ENCODE assay signal across 1 cellular context in the genomic region with DNA sequence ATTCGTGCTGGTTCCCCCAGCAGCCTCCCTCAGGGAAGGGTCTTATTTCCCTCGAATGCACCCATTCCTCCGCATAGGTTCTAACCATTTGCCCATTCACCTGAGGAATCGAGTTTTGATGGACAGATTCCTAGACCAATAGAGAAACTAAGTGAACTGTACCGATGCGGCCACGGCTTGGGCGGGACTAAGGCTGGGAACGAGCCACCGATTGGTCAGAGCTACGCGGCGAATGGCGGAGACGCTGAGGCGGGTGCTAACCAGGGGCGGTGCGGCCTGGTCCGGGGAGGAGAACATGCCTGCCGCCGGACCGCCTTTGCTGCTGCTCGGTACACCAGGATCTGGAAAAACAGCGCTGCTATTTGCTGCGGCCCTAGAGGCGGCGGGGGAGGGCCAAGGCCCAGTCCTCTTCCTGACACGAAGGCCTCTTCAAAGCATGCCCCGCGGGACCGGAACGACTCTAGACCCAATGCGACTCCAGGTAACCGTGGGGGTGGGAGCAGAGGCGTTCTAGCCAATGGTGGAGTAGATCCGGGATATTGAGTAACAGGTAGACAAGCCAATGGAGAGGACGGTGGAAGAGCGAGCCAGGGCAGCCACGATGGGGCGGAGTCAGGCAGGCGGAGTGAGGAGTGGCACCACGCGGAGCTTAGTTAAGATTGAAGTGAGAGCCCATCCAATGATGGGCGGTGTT.
A peak's percentile ranks its signal among the peaks of the same experiment; 100 is the strongest.
TF ChIP-seq lines count a peak whose summit lies in the region.

A gene with protein sequence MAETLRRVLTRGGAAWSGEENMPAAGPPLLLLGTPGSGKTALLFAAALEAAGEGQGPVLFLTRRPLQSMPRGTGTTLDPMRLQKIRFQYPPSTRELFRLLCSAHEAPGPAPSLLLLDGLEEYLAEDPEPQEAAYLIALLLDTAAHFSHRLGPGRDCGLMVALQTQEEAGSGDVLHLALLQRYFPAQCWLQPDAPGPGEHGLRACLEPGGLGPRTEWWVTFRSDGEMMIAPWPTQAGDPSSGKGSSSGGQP (plus strand): TSS at position 218 of the 694 bp plus-strand sequence. CDS start 15 bp downstream, at position 233.

TF ChIP-seq in HepG2, 621 proteins besides CTCF, POLR2A, EP300 and RAD21 (continued from another document):
- TF ChIP-seq, protein P1, sequence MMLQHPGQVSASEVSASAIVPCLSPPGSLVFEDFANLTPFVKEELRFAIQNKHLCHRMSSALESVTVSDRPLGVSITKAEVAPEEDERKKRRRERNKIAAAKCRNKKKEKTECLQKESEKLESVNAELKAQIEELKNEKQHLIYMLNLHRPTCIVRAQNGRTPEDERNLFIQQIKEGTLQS (CRISPR knock-in tag; IDR thresholded peaks at IDR 0.05), result no peak
- TF ChIP-seq NRL (CRISPR knock-in tag; IDR thresholded peaks at IDR 0.05; ENCODE audit: borderline replicate concordance) (peak; percentile 96), ZSCAN9 (CRISPR knock-in tag; IDR thresholded peaks at IDR 0.05; ENCODE audit: borderline replicate concordance) (no peak; the same call in 1 of the 2 replicates), ZNF350 (CRISPR knock-in tag; IDR thresholded peaks at IDR 0.05; ENCODE audit: borderline replicate concordance, low read depth) (peak; percentile 33), XBP1 (CRISPR knock-in tag; IDR thresholded peaks at IDR 0.05) (no peak), ZFAT (CRISPR knock-in tag; conservative IDR thresholded peaks at IDR 0.05) (no peak), KAT2B (IDR thresholded peaks at IDR 0.05; ENCODE audit: borderline replicate concordance, low read depth, low read length) (no peak), HMG20B (CRISPR knock-in tag; conservative IDR thresholded peaks at IDR 0.05) (no peak), KMT2A (CRISPR knock-in tag; IDR thresholded peaks at IDR 0.05) (peak; percentile 29; the same call in 1 of the 2 replicates), ZNF724P (CRISPR knock-in tag; IDR thresholded peaks at IDR 0.05; ENCODE audit: borderline replicate concordance) (0 out of 2 replicates have a peak, but pooled peaks have one; percentile 54), IKZF1 (IDR thresholded peaks at IDR 0.05) (no peak), ZNF138 (CRISPR knock-in tag; IDR thresholded peaks at IDR 0.05; ENCODE audit: low read depth) (no peak), MYNN (CRISPR knock-in tag; IDR thresholded peaks at IDR 0.05; ENCODE audit: low read depth) (no peak; the same call in 1 of the 2 replicates), FIP1L1 (IDR thresholded peaks at IDR 0.05; ENCODE audit: borderline replicate concordance, insufficient read depth, low read depth, low read length) (no peak), ZNF510 (CRISPR knock-in tag; IDR thresholded peaks at IDR 0.05; ENCODE audit: low read depth) (no peak), ATAD3A (CRISPR knock-in tag; IDR thresholded peaks at IDR 0.05) (0 out of 2 replicates have a peak, but pooled peaks have one; percentile 29), TRIM24 (CRISPR knock-in tag; IDR thresholded peaks at IDR 0.05) (no peak), ZNF589 (CRISPR knock-in tag; conservative IDR thresholded peaks at IDR 0.05) (peak; percentile 64; the same call in 1 of the 2 replicates), ISL2 (CRISPR knock-in tag; IDR thresholded peaks at IDR 0.05) (no peak), SP5 (CRISPR knock-in tag; IDR thresholded peaks at IDR 0.05; ENCODE audit: borderline replicate concordance, low read depth) (peak; percentile 58; the same call in 1 of the 2 replicates), ZNF460 (CRISPR knock-in tag; IDR thresholded peaks at IDR 0.05; ENCODE audit: borderline replicate concordance) (no peak), MTF1 (CRISPR knock-in tag; IDR thresholded peaks at IDR 0.05) (no peak), ARHGAP35 (CRISPR knock-in tag; IDR thresholded peaks at IDR 0.05; ENCODE audit: borderline replicate concordance) (no peak), GZF1 (CRISPR knock-in tag; IDR thresholded peaks at IDR 0.05) (0 out of 2 replicates have a peak, but pooled peaks have one; percentile 37)
- TF ChIP-seq, protein P2, sequence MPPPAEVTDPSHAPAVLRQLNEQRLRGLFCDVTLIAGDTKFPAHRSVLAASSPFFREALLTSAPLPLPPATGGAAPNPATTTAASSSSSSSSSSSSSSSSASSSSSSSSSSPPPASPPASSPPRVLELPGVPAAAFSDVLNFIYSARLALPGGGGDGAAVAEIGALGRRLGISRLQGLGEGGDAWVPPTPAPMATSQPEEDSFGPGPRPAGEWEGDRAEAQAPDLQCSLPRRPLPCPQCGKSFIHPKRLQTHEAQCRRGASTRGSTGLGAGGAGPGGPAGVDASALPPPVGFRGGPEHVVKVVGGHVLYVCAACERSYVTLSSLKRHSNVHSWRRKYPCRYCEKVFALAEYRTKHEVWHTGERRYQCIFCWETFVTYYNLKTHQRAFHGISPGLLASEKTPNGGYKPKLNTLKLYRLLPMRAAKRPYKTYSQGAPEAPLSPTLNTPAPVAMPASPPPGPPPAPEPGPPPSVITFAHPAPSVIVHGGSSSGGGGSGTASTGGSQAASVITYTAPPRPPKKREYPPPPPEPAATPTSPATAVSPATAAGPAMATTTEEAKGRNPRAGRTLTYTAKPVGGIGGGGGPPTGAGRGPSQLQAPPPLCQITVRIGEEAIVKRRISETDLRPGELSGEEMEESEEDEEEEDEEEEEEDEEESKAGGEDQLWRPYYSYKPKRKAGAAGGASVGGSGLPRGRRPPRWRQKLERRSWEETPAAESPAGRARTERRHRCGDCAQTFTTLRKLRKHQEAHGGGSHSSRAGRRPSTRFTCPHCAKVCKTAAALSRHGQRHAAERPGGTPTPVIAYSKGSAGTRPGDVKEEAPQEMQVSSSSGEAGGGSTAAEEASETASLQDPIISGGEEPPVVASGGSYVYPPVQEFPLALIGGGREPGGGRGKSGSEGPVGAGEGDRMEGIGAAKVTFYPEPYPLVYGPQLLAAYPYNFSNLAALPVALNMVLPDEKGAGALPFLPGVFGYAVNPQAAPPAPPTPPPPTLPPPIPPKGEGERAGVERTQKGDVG (CRISPR knock-in tag; IDR thresholded peaks at IDR 0.05; ENCODE audit: borderline replicate concordance), result no peak
- TF ChIP-seq, protein P3, sequence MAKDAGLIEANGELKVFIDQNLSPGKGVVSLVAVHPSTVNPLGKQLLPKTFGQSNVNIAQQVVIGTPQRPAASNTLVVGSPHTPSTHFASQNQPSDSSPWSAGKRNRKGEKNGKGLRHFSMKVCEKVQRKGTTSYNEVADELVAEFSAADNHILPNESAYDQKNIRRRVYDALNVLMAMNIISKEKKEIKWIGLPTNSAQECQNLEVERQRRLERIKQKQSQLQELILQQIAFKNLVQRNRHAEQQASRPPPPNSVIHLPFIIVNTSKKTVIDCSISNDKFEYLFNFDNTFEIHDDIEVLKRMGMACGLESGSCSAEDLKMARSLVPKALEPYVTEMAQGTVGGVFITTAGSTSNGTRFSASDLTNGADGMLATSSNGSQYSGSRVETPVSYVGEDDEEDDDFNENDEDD (CRISPR knock-in tag; IDR thresholded peaks at IDR 0.05; ENCODE audit: borderline replicate concordance), result peak; percentile 59; the same call in 1 of the 2 replicates
- TF ChIP-seq, protein P4, sequence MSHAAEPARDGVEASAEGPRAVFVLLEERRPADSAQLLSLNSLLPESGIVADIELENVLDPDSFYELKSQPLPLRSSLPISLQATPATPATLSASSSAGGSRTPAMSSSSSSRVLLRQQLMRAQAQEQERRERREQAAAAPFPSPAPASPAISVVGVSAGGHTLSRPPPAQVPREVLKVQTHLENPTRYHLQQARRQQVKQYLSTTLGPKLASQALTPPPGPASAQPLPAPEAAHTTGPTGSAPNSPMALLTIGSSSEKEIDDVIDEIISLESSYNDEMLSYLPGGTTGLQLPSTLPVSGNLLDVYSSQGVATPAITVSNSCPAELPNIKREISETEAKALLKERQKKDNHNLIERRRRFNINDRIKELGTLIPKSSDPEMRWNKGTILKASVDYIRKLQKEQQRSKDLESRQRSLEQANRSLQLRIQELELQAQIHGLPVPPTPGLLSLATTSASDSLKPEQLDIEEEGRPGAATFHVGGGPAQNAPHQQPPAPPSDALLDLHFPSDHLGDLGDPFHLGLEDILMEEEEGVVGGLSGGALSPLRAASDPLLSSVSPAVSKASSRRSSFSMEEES (CRISPR knock-in tag; IDR thresholded peaks at IDR 0.05), result peak; percentile 72
- TF ChIP-seq, protein P5, sequence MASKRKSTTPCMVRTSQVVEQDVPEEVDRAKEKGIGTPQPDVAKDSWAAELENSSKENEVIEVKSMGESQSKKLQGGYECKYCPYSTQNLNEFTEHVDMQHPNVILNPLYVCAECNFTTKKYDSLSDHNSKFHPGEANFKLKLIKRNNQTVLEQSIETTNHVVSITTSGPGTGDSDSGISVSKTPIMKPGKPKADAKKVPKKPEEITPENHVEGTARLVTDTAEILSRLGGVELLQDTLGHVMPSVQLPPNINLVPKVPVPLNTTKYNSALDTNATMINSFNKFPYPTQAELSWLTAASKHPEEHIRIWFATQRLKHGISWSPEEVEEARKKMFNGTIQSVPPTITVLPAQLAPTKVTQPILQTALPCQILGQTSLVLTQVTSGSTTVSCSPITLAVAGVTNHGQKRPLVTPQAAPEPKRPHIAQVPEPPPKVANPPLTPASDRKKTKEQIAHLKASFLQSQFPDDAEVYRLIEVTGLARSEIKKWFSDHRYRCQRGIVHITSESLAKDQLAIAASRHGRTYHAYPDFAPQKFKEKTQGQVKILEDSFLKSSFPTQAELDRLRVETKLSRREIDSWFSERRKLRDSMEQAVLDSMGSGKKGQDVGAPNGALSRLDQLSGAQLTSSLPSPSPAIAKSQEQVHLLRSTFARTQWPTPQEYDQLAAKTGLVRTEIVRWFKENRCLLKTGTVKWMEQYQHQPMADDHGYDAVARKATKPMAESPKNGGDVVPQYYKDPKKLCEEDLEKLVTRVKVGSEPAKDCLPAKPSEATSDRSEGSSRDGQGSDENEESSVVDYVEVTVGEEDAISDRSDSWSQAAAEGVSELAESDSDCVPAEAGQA (IDR thresholded peaks at IDR 0.05; ENCODE audit: low read depth), result no peak; the same call in 1 of the 2 replicates
- TF ChIP-seq, protein P5 (CRISPR knock-in tag; IDR thresholded peaks at IDR 0.05; ENCODE audit: borderline replicate concordance), result no peak
- TF ChIP-seq, protein P6, sequence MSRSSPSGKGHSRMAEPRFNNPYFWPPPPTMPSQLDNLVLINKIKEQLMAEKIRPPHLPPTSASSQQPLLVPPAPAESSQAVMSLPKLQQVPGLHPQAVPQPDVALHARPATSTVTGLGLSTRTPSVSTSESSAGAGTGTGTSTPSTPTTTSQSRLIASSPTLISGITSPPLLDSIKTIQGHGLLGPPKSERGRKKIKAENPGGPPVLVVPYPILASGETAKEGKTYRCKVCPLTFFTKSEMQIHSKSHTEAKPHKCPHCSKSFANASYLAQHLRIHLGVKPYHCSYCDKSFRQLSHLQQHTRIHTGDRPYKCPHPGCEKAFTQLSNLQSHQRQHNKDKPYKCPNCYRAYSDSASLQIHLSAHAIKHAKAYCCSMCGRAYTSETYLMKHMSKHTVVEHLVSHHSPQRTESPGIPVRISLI (CRISPR knock-in tag; IDR thresholded peaks at IDR 0.05; ENCODE audit: borderline replicate concordance), result no peak
- TF ChIP-seq, protein P7, sequence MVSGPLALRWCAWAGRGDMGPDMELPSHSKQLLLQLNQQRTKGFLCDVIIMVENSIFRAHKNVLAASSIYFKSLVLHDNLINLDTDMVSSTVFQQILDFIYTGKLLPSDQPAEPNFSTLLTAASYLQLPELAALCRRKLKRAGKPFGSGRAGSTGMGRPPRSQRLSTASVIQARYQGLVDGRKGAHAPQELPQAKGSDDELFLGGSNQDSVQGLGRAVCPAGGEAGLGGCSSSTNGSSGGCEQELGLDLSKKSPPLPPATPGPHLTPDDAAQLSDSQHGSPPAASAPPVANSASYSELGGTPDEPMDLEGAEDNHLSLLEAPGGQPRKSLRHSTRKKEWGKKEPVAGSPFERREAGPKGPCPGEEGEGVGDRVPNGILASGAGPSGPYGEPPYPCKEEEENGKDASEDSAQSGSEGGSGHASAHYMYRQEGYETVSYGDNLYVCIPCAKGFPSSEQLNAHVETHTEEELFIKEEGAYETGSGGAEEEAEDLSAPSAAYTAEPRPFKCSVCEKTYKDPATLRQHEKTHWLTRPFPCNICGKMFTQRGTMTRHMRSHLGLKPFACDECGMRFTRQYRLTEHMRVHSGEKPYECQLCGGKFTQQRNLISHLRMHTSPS (CRISPR knock-in tag; IDR thresholded peaks at IDR 0.05; ENCODE audit: low read depth), result peak; percentile 61; the same call in 1 of the 2 replicates
- TF ChIP-seq, protein P8, sequence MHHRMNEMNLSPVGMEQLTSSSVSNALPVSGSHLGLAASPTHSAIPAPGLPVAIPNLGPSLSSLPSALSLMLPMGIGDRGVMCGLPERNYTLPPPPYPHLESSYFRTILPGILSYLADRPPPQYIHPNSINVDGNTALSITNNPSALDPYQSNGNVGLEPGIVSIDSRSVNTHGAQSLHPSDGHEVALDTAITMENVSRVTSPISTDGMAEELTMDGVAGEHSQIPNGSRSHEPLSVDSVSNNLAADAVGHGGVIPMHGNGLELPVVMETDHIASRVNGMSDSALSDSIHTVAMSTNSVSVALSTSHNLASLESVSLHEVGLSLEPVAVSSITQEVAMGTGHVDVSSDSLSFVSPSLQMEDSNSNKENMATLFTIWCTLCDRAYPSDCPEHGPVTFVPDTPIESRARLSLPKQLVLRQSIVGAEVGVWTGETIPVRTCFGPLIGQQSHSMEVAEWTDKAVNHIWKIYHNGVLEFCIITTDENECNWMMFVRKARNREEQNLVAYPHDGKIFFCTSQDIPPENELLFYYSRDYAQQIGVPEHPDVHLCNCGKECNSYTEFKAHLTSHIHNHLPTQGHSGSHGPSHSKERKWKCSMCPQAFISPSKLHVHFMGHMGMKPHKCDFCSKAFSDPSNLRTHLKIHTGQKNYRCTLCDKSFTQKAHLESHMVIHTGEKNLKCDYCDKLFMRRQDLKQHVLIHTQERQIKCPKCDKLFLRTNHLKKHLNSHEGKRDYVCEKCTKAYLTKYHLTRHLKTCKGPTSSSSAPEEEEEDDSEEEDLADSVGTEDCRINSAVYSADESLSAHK (CRISPR knock-in tag; IDR thresholded peaks at IDR 0.05; ENCODE audit: borderline replicate concordance), result no peak
